Comparison of ENCODE assay signal across 27 cellular contexts in the genomic region with DNA sequence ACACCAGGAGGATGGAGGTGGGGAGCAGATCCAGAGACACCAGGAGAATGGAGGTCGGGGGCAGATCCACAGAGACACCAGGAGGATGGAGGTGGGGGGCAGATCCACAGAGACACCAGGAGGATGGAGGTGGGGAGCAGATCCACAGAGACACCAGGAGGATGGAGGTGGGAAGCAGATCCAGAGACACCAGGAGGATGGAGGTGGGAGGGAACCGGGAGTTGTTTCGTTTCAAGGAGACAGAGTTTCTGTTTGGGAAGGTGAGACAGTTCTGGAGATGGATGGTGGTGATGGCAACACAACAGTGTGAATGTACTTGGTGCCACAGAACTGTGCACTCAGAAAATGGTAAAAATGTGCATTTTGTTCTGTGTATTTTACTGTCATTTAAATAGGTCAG.
"Had no signal": no experiment of that assay in that cellular context is flagged by ENCODE, and none has a peak within 500 bp of the region (broad histone marks: within the 10 kb centered on the region; RNA-seq: fewer than 3 reads in every experiment).

No MANE protein-coding gene starts in this region.

- H3K27me3 Mint-ChIP-seq: naive B cell; stimulated activated naive B cell treated with anti-CD40 and anti-IgM and Interleukin-4, amounts not matched to agents 10 μg/mL and 1 μg/mL and 100 μg/mL, for 72 hours; type B pancreatic cell had no signal

- H3K27ac Mint-ChIP-seq: naive B cell; natural killer cell; stimulated activated naive B cell treated with anti-CD40 and anti-IgM and Interleukin-4, amounts not matched to agents 10 μg/mL and 1 μg/mL and 100 μg/mL, for 72 hours; type B pancreatic cell had no signal

- H3K9me3 ChIP-seq: left lung, lower lobe of right lung, pancreas, psoas muscle, right atrium auricular region, right lobe of liver, stomach, suprapubic skin, tibial nerve, uterus had no signal

- FAIRE-seq: islet of Langerhans, kidney, pancreas had no signal

- H3K9me3 Mint-ChIP-seq: naive B cell; natural killer cell; stimulated activated naive B cell treated with anti-CD40 and anti-IgM and Interleukin-4, amounts not matched to agents 10 μg/mL and 1 μg/mL and 100 μg/mL, for 72 hours; type B pancreatic cell had no signal

- DNase-seq: hippocampal formation; kidney; left colon; left lung; lower lobe of right lung; mammary epithelial cell; mesenchymal stem cell; naive B cell; natural killer cell; pancreas; posterior cingulate gyrus; psoas muscle; right lobe of liver; stimulated activated CD4-positive, alpha-beta T cell treated with anti-CD3 and anti-CD28 coated beads, Interleukin-12 subunit alpha, Interleukin-12 subunit beta, amount 100 ng/mL, for 4 hours; stimulated activated CD4-positive, alpha-beta T cell treated with anti-CD3 and anti-CD28 coated beads, Interleukin-15, amount 100 ng/mL, for 24 hours; stimulated activated CD4-positive, alpha-beta T cell treated with anti-CD3 and anti-CD28 coated beads, Interleukin-2, amount 100 ng/mL, for 24 hours; stimulated activated CD4-positive, alpha-beta T cell treated with anti-CD3 and anti-CD28 coated beads, Interleukin-4, amount 100 ng/mL, for 1 hour; stimulated activated naive B cell treated with anti-CD40 and anti-IgM and Interleukin-4, amounts not matched to agents 10 μg/mL and 1 μg/mL and 100 μg/mL, for 72 hours; stimulated activated naive CD8-positive, alpha-beta T cell treated with anti-CD3 and anti-CD28 coated beads, Interleukin-15, Interleukin-2, amounts not matched to agents 100 U/mL and 50 U/mL, for 24 hours; stomach; uterus had no signal

- H3K27ac ChIP-seq: left lung, lower lobe of right lung, pancreas, psoas muscle, right atrium auricular region, right lobe of liver, skin epidermis, stomach, suprapubic skin, tibial nerve, uterus had no signal

- ATAC-seq: left colon; left lung; lower lobe of right lung; natural killer cell; pancreas; psoas muscle; right lobe of liver; stimulated activated naive B cell treated with anti-CD40 and anti-IgM and Interleukin-4, amounts not matched to agents 10 μg/mL and 1 μg/mL and 100 μg/mL, for 72 hours; stimulated activated naive CD8-positive, alpha-beta T cell treated with anti-CD3 and anti-CD28 coated beads, Interleukin-15, Interleukin-2, amounts not matched to agents 100 U/mL and 50 U/mL, for 24 hours had no signal

- H3K27me3 ChIP-seq: left lung, pancreas, right atrium auricular region, right lobe of liver, stomach, suprapubic skin, tibial nerve, uterus had no signal

- H3K4me3 Mint-ChIP-seq: naive B cell; natural killer cell; stimulated activated naive B cell treated with anti-CD40 and anti-IgM and Interleukin-4, amounts not matched to agents 10 μg/mL and 1 μg/mL and 100 μg/mL, for 72 hours; type B pancreatic cell had no signal

- H3K36me3 ChIP-seq: uterus had no signal

- H3K4me3 ChIP-seq: left lung, lower lobe of right lung, pancreas, psoas muscle, right atrium auricular region, right lobe of liver, skin epidermis, stomach, suprapubic skin, tibial nerve, uterus had no signal

- H3K4me1 Mint-ChIP-seq: natural killer cell; stimulated activated naive B cell treated with anti-CD40 and anti-IgM and Interleukin-4, amounts not matched to agents 10 μg/mL and 1 μg/mL and 100 μg/mL, for 72 hours had no signal

- H3K4me1 ChIP-seq: left lung, lower lobe of right lung, pancreas, psoas muscle, right atrium auricular region, right lobe of liver, stomach, suprapubic skin, tibial nerve, uterus had no signal
